ENCODE assay signal across 12 cellular contexts in the genomic region with DNA sequence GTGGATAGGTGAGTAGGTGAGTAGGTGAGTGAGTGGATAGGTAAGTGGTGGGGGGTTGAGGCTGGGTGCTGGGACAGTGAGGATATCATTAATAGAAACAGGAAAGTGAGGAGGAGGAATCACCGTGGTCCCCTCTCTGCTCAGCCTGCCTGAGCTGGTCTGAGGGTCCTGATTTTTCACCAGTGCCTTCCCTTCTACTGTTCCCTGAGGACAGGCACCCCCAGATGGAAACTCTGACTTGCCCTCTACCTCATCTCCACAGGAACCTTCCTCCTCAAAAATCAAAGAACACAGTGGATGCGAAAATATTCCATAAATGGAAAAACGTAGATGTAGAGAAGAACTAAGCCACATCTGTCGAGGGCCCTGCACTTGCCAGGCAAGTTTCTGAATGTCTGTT. TPM values are rescaled to one million over a fixed set of nuclear protein-coding genes. Genes with fewer than 3 reads are reported as not detected.
DNase-seq lines count a peak whose midpoint lies in the region; ATAC-seq, FAIRE-seq and TF ChIP-seq lines count a peak whose summit lies in the region.
"Had no signal": no experiment of that assay in that cellular context is flagged by ENCODE, and none has a peak within 500 bp of the region (broad histone marks: within the 10 kb centered on the region; RNA-seq: fewer than 3 reads in every experiment).

No MANE protein-coding gene starts in this region.

- peaks cover 2% of the 10 kb centered on the region for H3K9me3 ChIP-seq in RWPE2 (ENCODE audit: severe bottlenecking)
- no peaks in the 10 kb centered on the region for H3K9me3 ChIP-seq in endothelial cell of umbilical vein (replicated peaks; ENCODE audit: control insufficient read depth, insufficient read depth, low read length)
- H3K9me3 ChIP-seq: right atrium auricular region had no signal

- H3K9me3 Mint-ChIP-seq in activated CD4-positive, alpha-beta T cell treated with anti-CD3 and anti-CD28 coated beads, Interleukin-2, amount 10 ng/mL, durations not matched to agents 7 days and 5 days, result peaks cover 6% of the 10 kb centered on the region
- H3K9me3 Mint-ChIP-seq in stimulated activated naive B cell treated with anti-CD40 and anti-IgM and Interleukin-4, amounts not matched to agents 10 μg/mL and 1 μg/mL and 100 μg/mL, for 72 hours, result peaks cover 0 to 8% of the 10 kb centered on the region in 2 donors

- intact Hi-C loops in endothelial cell of umbilical vein (cut with micrococcal nuclease), result loop anchor here (1.0 to 2.0 kb wide), 3 partner anchors 11 to 66 kb away; no protein-coding TSS in a partner anchor

- POLR2A ChIA-PET in activated CD4-positive, alpha-beta T cell treated with anti-CD3 and anti-CD28 coated beads, Interleukin-2, amount 10 ng/mL, durations not matched to agents 7 days and 5 days (lab: Charles Lee), result interaction anchor here (0.6 to 5.1 kb wide), 3 partner anchors 14 to 484 kb away, joined by 3 to 66 read pairs (median 5); no protein-coding TSS in a partner anchor
- POLR2A ChIA-PET in endothelial cell of umbilical vein (lab: Charles Lee), result no interaction called here

- H3K4me3 Mint-ChIP-seq in activated CD4-positive, alpha-beta T cell treated with anti-CD3 and anti-CD28 coated beads, Interleukin-2, amount 10 ng/mL, durations not matched to agents 7 days and 5 days, result peak overlapping the region; percentile 92
- peak overlapping the region; percentile 63 to 68 for H3K4me3 Mint-ChIP-seq in stimulated activated naive B cell treated with anti-CD40 and anti-IgM and Interleukin-4, amounts not matched to agents 10 μg/mL and 1 μg/mL and 100 μg/mL, for 72 hours

- H3K9me1 ChIP-seq in endothelial cell of umbilical vein (replicated peaks; ENCODE audit: control insufficient read depth, extremely low read depth, insufficient read depth, low read length), result no peaks in the 10 kb centered on the region

- peaks cover 89% of the 10 kb centered on the region for H3K36me3 Mint-ChIP-seq in activated CD4-positive, alpha-beta T cell treated with anti-CD3 and anti-CD28 coated beads, Interleukin-2, amount 10 ng/mL, durations not matched to agents 7 days and 5 days (ENCODE audit: low read depth)
- peaks cover 0 to 4% of the 10 kb centered on the region in 2 donors for H3K36me3 Mint-ChIP-seq in stimulated activated naive B cell treated with anti-CD40 and anti-IgM and Interleukin-4, amounts not matched to agents 10 μg/mL and 1 μg/mL and 100 μg/mL, for 72 hours

- no TSS peak for BruUV-seq in endothelial cell of umbilical vein (replicated peaks; lab: Mats Ljungman, UMichigan)

- H3K27me3 Mint-ChIP-seq in activated CD4-positive, alpha-beta T cell treated with anti-CD3 and anti-CD28 coated beads, Interleukin-2, amount 10 ng/mL, durations not matched to agents 7 days and 5 days, result no peaks in the 10 kb centered on the region
- no peaks in the 10 kb centered on the region for H3K27me3 Mint-ChIP-seq in stimulated activated naive B cell treated with anti-CD40 and anti-IgM and Interleukin-4, amounts not matched to agents 10 μg/mL and 1 μg/mL and 100 μg/mL, for 72 hours

- no peak overlapping the region for H3K9ac ChIP-seq in endothelial cell of umbilical vein (replicated peaks; ENCODE audit: extremely low read depth, insufficient read depth, low read length)

- H3K4me1 ChIP-seq in RWPE2 (ENCODE audit: insufficient read depth, poor library complexity, severe bottlenecking), result peaks cover 14% of the 10 kb centered on the region
- H3K4me1 ChIP-seq in endothelial cell of umbilical vein (ENCODE audit: control insufficient read depth, extremely low read depth, insufficient read depth, low read length), result peaks cover 19% of the 10 kb centered on the region

- H3K4me3 ChIP-seq in RWPE2 (ENCODE audit: severe bottlenecking), result no peak overlapping the region
- H3K4me3 ChIP-seq in endothelial cell of umbilical vein (replicated peaks in 1 of 3; ENCODE audit: insufficient read depth in 1 of 3, low read depth in 1 of 3, low read length in 3 of 3), result no peak overlapping the region
- H3K4me3 ChIP-seq: right atrium auricular region had no signal

- H3K27ac ChIP-seq in RWPE2 (ENCODE audit: poor library complexity, severe bottlenecking) (peak overlapping the region; percentile 73), endothelial cell of umbilical vein (ENCODE audit: insufficient read depth, low read depth, low read length) (peak overlapping the region; percentile 51)
- H3K27ac ChIP-seq: right atrium auricular region had no signal

- H4K20me1 ChIP-seq in endothelial cell of umbilical vein (replicated peaks; ENCODE audit: control insufficient read depth, extremely low read depth, insufficient read depth, low read length), result no peaks in the 10 kb centered on the region

- no peak for TF ChIP-seq POLR2A in endothelial cell of umbilical vein (IDR thresholded peaks at IDR 0.05; ENCODE audit: low read depth, low read length)

- H3K79me2 ChIP-seq in endothelial cell of umbilical vein (ENCODE audit: control insufficient read depth, insufficient read depth, low read length), result no peaks in the 10 kb centered on the region

- peaks cover 96% of the 10 kb centered on the region for H3K4me1 Mint-ChIP-seq in activated CD4-positive, alpha-beta T cell treated with anti-CD3 and anti-CD28 coated beads, Interleukin-2, amount 10 ng/mL, durations not matched to agents 7 days and 5 days
- peaks cover 66 to 72% of the 10 kb centered on the region in 2 donors for H3K4me1 Mint-ChIP-seq in stimulated activated naive B cell treated with anti-CD40 and anti-IgM and Interleukin-4, amounts not matched to agents 10 μg/mL and 1 μg/mL and 100 μg/mL, for 72 hours

- peak overlapping the region; percentile 100 for H3K27ac Mint-ChIP-seq in activated CD4-positive, alpha-beta T cell treated with anti-CD3 and anti-CD28 coated beads, Interleukin-2, amount 10 ng/mL, durations not matched to agents 7 days and 5 days
- H3K27ac Mint-ChIP-seq in stimulated activated naive B cell treated with anti-CD40 and anti-IgM and Interleukin-4, amounts not matched to agents 10 μg/mL and 1 μg/mL and 100 μg/mL, for 72 hours, result peak overlapping the region; percentile 47

- H2AFZ ChIP-seq in endothelial cell of umbilical vein (ENCODE audit: low read depth, low read length), result no peak overlapping the region

- ATAC-seq in RWPE2 (ENCODE audit: low read depth) (no peak), GM19467 (IDR thresholded peaks at IDR 0.05; ENCODE audit: unreplicated experiment) (no peak), HG02571 (IDR thresholded peaks at IDR 0.05; ENCODE audit: unreplicated experiment) (no peak)
- no peak for ATAC-seq in stimulated activated naive B cell treated with anti-CD40 and anti-IgM and Interleukin-4, amounts not matched to agents 10 μg/mL and 1 μg/mL and 100 μg/mL, for 72 hours (replicated peaks)

- DNase-seq in activated CD4-positive, alpha-beta T cell treated with anti-CD3 and anti-CD28 coated beads, Interleukin-2, amount 10 ng/mL, durations not matched to agents 7 days and 5 days, result no peak
- DNase-seq in activated CD4-positive, alpha-beta T cell treated with anti-CD3 and anti-CD28 coated beads for 48 hours, result no peak
- DNase-seq in RWPE2 (ENCODE audit: low spot score) (no peak), endothelial cell of umbilical vein (ENCODE audit: low read depth, low spot score) (no peak), NCI-H2196 treated with DMSO at 0.1 percent for 48 hours (lab: John Stamatoyannopoulos, UW; ENCODE audit: unreplicated experiment) (no peak)
- no peak for DNase-seq in stimulated activated naive B cell treated with anti-CD40 and anti-IgM and Interleukin-4, amounts not matched to agents 10 μg/mL and 1 μg/mL and 100 μg/mL, for 72 hours
- DNase-seq: DMS153 had no signal

- CTCF ChIA-PET in activated CD4-positive, alpha-beta T cell treated with anti-CD3 and anti-CD28 coated beads, Interleukin-2, amount 10 ng/mL, durations not matched to agents 7 days and 5 days (lab: Charles Lee), result interaction anchor here (1.3 to 10.9 kb wide), 7 partner anchors 9 to 69 kb away, joined by 3 to 70 read pairs (median 5); no protein-coding TSS in a partner anchor
- CTCF ChIA-PET in endothelial cell of umbilical vein (lab: Charles Lee), result interaction anchor here (0.8 to 2.5 kb wide), 8 partner anchors 15 to 69 kb away, joined by 3 to 30 read pairs (median 3); no protein-coding TSS in a partner anchor

- TF ChIP-seq CTCF in RWPE2 (IDR thresholded peaks at IDR 0.05; ENCODE audit: poor library complexity, severe bottlenecking) (no peak), endothelial cell of umbilical vein (IDR thresholded peaks at IDR 0.05; ENCODE audit: extremely low read depth in 1 of 2, insufficient read depth in 1 of 2, low read depth in 1 of 2, low read length in 2 of 2) (no peak)

- H3K27me3 ChIP-seq in RWPE2 (ENCODE audit: insufficient read depth, poor library complexity, severe bottlenecking) (no peaks in the 10 kb centered on the region), endothelial cell of umbilical vein (ENCODE audit: control insufficient read depth in 2 of 2, insufficient read depth in 2 of 2, low read length in 2 of 2) (no peaks in the 10 kb centered on the region)
- H3K27me3 ChIP-seq: right atrium auricular region had no signal

- no peaks in the 10 kb centered on the region for H3K36me3 ChIP-seq in RWPE2 (ENCODE audit: low read depth)
- H3K36me3 ChIP-seq in endothelial cell of umbilical vein (ENCODE audit: control insufficient read depth in 2 of 2, extremely low read depth in 1 of 2, insufficient read depth in 2 of 2, low read length in 2 of 2), result no peaks in the 10 kb centered on the region
- H3K36me3 ChIP-seq: right atrium auricular region had no signal

- dilution Hi-C loops in endothelial cell of umbilical vein (cut with MboI; ENCODE audit: extremely low pct_ligation_motif_present, low sequenced_read_pairs), result no loop called here

- FAIRE-seq in endothelial cell of umbilical vein (lab: Jason Lieb, UNC), result no peak
- FAIRE-seq: A204.1, TTC549 had no signal

- no peak overlapping the region for H3K4me2 ChIP-seq in endothelial cell of umbilical vein (ENCODE audit: insufficient read depth, low read length)

TF ChIP-seq in endothelial cell of umbilical vein, 7 proteins besides CTCF, POLR2A, EP300 and RAD21 (continues in another document):
- TF ChIP-seq GATA2 (IDR thresholded peaks at IDR 0.05; ENCODE audit: insufficient read depth, insufficient read length, low read depth, low read length) (no peak), MYC (IDR thresholded peaks at IDR 0.05; ENCODE audit: low read depth, low read length) (no peak), EZH2 (IDR thresholded peaks at IDR 0.05; ENCODE audit: borderline replicate concordance, low read depth, low read length, severe bottlenecking) (no peak)

RNA-seq across cellular contexts. Expression of a gene that starts 1.9 kb away (rescaled TPM):
- 10 to 100 TPM; 32.7 to 33.0 TPM for total RNA-seq in activated CD4-positive, alpha-beta T cell treated with anti-CD3 and anti-CD28 coated beads, Interleukin-2, amount 10 ng/mL, durations not matched to agents 7 days and 5 days
- 0.24 and 0.51 TPM in 2 replicates for total RNA-seq in endothelial cell of umbilical vein
- 0.36 and 0.75 TPM in 2 replicates for polyA plus RNA-seq in endothelial cell of umbilical vein
- polyA plus RNA-seq in endothelial cell of umbilical vein (2011; cell fraction: cytosol; rRNA removed), result 0.16 and 0.28 TPM in 2 replicates
- polyA plus RNA-seq in endothelial cell of umbilical vein (2011; cell fraction: nucleus; rRNA removed), result 0.11 and 0.22 TPM in 2 replicates
- polyA plus RNA-seq in endothelial cell of umbilical vein (2012), result 0.43 and 0.78 TPM in 2 replicates
- 0.41 and 1.4 TPM in 2 replicates for polyA minus RNA-seq in endothelial cell of umbilical vein
- not detected for polyA minus RNA-seq in endothelial cell of umbilical vein (2011; cell fraction: cytosol; rRNA and poly(A)+ RNA removed)
- 0.29 and 0.43 TPM in 2 replicates for polyA minus RNA-seq in endothelial cell of umbilical vein (2011; cell fraction: nucleus; rRNA and poly(A)+ RNA removed)

Comparison
In these comparisons a context has a peak if more than half of its experiments do, and no peak if none do; other contexts are left out.
1. RNA of a gene that starts 1.9 kb away (total RNA-seq): 32.7 to 33.0 TPM in activated CD4-positive, alpha-beta T cell treated with anti-CD3 and anti-CD28 coated beads, Interleukin-2, amount 10 ng/mL, durations not matched to agents 7 days and 5 days; 0.24 to 0.51 TPM in endothelial cell of umbilical vein; every median in the first group is over 10 times any median in the second.